In genomic region chr17:50558581-50558954, GRCh38 we compare ENCODE assay signal across 1 cellular context.
TF ChIP-seq lines count a peak whose summit lies in the region.

No MANE protein-coding gene starts in this region.

TF ChIP-seq in H1, 55 proteins besides CTCF, POLR2A, EP300 and RAD21:
- TF ChIP-seq CBX5 (IDR thresholded peaks at IDR 0.05; ENCODE audit: low read depth, low read length) (no peak), CBX8 (IDR thresholded peaks at IDR 0.05; ENCODE audit: borderline replicate concordance, low read depth, low read length) (no peak), SUZ12 (IDR thresholded peaks at IDR 0.05; ENCODE audit: low read length) (0 out of 2 replicates have a peak, but pooled peaks have one; percentile 4), RFX5 (IDR thresholded peaks at IDR 0.05; ENCODE audit: borderline replicate concordance, low read depth, low read length) (no peak), GABPA (IDR thresholded peaks at IDR 0.05; ENCODE audit: borderline replicate concordance, insufficient read depth, low read length) (no peak)
- TF ChIP-seq, protein P1, sequence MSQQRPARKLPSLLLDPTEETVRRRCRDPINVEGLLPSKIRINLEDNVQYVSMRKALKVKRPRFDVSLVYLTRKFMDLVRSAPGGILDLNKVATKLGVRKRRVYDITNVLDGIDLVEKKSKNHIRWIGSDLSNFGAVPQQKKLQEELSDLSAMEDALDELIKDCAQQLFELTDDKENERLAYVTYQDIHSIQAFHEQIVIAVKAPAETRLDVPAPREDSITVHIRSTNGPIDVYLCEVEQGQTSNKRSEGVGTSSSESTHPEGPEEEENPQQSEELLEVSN (IDR thresholded peaks at IDR 0.05) = peak; percentile 49; the same call in 1 of the 2 replicates
